ENCODE assay signal across 1 cellular context in the genomic region with DNA sequence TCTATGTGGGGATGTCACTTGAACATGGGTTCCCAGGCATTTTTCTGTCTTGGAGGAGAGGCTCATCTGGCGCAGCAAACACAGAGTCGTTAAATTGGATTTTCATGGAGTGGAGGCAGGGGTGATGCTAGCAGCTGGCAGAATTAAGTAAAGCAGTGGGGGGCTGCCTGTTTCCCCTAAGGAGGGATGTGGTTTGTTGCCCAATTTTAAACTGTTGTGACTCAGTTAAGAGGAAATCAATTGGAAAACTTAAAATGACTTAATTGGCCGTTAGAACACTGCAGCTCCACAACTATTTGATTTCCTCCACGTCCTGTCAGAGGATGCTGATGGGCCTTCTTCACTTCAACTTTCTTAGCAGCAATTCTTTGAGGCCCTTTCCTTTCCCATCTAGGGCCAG.
TF ChIP-seq lines count a peak whose summit lies in the region.

No MANE protein-coding gene starts in this region.

TF ChIP-seq in H1, 55 proteins besides CTCF, POLR2A, EP300 and RAD21:
- TF ChIP-seq TBP (IDR thresholded peaks at IDR 0.05; ENCODE audit: low read depth, low read length): no peak
- TF ChIP-seq BRCA1 (IDR thresholded peaks at IDR 0.05; ENCODE audit: low read depth, low read length): no peak
- no peak for TF ChIP-seq SIRT6 (IDR thresholded peaks at IDR 0.05; ENCODE audit: low read length)
- TF ChIP-seq, protein P1, sequence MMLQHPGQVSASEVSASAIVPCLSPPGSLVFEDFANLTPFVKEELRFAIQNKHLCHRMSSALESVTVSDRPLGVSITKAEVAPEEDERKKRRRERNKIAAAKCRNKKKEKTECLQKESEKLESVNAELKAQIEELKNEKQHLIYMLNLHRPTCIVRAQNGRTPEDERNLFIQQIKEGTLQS (IDR thresholded peaks at IDR 0.05; ENCODE audit: insufficient read depth, low read depth, low read length): no peak
- no peak for TF ChIP-seq GTF2F1 (IDR thresholded peaks at IDR 0.05; ENCODE audit: borderline replicate concordance, low read depth, low read length)
- TF ChIP-seq, protein P2, sequence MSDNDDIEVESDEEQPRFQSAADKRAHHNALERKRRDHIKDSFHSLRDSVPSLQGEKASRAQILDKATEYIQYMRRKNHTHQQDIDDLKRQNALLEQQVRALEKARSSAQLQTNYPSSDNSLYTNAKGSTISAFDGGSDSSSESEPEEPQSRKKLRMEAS (IDR thresholded peaks at IDR 0.05): no peak
- TF ChIP-seq PHF8 (conservative IDR thresholded peaks at IDR 0.05; ENCODE audit: low read depth, low read length): no peak
- TF ChIP-seq POU5F1 (IDR thresholded peaks at IDR 0.05; ENCODE audit: low read depth, low read length): no peak
- TF ChIP-seq KDM5A (IDR thresholded peaks at IDR 0.05; ENCODE audit: low read length): no peak
- TF ChIP-seq CREB1 (IDR thresholded peaks at IDR 0.05): no peak
- TF ChIP-seq, protein P3, sequence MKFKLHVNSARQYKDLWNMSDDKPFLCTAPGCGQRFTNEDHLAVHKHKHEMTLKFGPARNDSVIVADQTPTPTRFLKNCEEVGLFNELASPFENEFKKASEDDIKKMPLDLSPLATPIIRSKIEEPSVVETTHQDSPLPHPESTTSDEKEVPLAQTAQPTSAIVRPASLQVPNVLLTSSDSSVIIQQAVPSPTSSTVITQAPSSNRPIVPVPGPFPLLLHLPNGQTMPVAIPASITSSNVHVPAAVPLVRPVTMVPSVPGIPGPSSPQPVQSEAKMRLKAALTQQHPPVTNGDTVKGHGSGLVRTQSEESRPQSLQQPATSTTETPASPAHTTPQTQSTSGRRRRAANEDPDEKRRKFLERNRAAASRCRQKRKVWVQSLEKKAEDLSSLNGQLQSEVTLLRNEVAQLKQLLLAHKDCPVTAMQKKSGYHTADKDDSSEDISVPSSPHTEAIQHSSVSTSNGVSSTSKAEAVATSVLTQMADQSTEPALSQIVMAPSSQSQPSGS (IDR thresholded peaks at IDR 0.05; ENCODE audit: low read length): no peak
- TF ChIP-seq YY1 (IDR thresholded peaks at IDR 0.05; ENCODE audit: low read depth, low read length): no peak
- TF ChIP-seq CBX8 (IDR thresholded peaks at IDR 0.05; ENCODE audit: borderline replicate concordance, low read depth, low read length): no peak
- TF ChIP-seq SUZ12 (IDR thresholded peaks at IDR 0.05; ENCODE audit: low read length): no peak
- TF ChIP-seq NANOG (IDR thresholded peaks at IDR 0.05; ENCODE audit: insufficient read depth, low read depth, low read length, poor library complexity, severe bottlenecking): no peak
- TF ChIP-seq BCL11A (IDR thresholded peaks at IDR 0.05; ENCODE audit: low read depth in 2 of 2, low read length in 2 of 2): no peak
- TF ChIP-seq HDAC6 (IDR thresholded peaks at IDR 0.05; ENCODE audit: low read depth, low read length): no peak
